In genomic region chr10:82953331-82953730, GRCh38 we compare ENCODE assay signal across 31 cellular contexts.
"Had no signal": no experiment of that assay in that cellular context is flagged by ENCODE, and none has a peak within 500 bp of the region (broad histone marks: within the 10 kb centered on the region; RNA-seq: fewer than 3 reads in every experiment).

No MANE protein-coding gene starts in this region.

- H3K27me3 Mint-ChIP-seq: activated CD4-positive, alpha-beta memory T cell treated with anti-CD3 and anti-CD28 coated beads, Interleukin-2, amount 10 ng/mL, durations not matched to agents 7 days and 5 days; activated CD8-positive, alpha-beta memory T cell treated with anti-CD3 and anti-CD28 coated beads, Interleukin-2, amount 10 ng/mL, durations not matched to agents 7 days and 5 days; activated naive CD4-positive, alpha-beta T cell treated with anti-CD3 and anti-CD28 coated beads, Interleukin-2, amount 10 ng/mL, durations not matched to agents 7 days and 5 days; activated naive CD8-positive, alpha-beta T cell; activated naive CD8-positive, alpha-beta T cell treated with anti-CD3 and anti-CD28 coated beads, Interleukin-2, amount 50 U/mL, for 24 hours; central memory CD8-positive, alpha-beta T cell had no signal

- H3K36me3 ChIP-seq: cardiac muscle cell, Peyer's patch, WERI-Rb-1 had no signal

- H3K4me1 Mint-ChIP-seq: activated CD4-positive, alpha-beta memory T cell treated with anti-CD3 and anti-CD28 coated beads, Interleukin-2, amount 10 ng/mL, durations not matched to agents 7 days and 5 days; activated CD8-positive, alpha-beta memory T cell treated with anti-CD3 and anti-CD28 coated beads, Interleukin-2, amount 10 ng/mL, durations not matched to agents 7 days and 5 days; activated naive CD4-positive, alpha-beta T cell treated with anti-CD3 and anti-CD28 coated beads, Interleukin-2, amount 10 ng/mL, durations not matched to agents 7 days and 5 days; activated naive CD8-positive, alpha-beta T cell treated with anti-CD3 and anti-CD28 coated beads, Interleukin-2, amount 50 U/mL, for 24 hours; central memory CD8-positive, alpha-beta T cell had no signal

- H3K4me3 Mint-ChIP-seq: activated CD4-positive, alpha-beta memory T cell treated with anti-CD3 and anti-CD28 coated beads, Interleukin-2, amount 10 ng/mL, durations not matched to agents 7 days and 5 days; activated CD8-positive, alpha-beta memory T cell treated with anti-CD3 and anti-CD28 coated beads, Interleukin-2, amount 10 ng/mL, durations not matched to agents 7 days and 5 days; activated naive CD4-positive, alpha-beta T cell treated with anti-CD3 and anti-CD28 coated beads, Interleukin-2, amount 10 ng/mL, durations not matched to agents 7 days and 5 days; activated naive CD8-positive, alpha-beta T cell; activated naive CD8-positive, alpha-beta T cell treated with anti-CD3 and anti-CD28 coated beads, Interleukin-2, amount 50 U/mL, for 24 hours; central memory CD8-positive, alpha-beta T cell had no signal

- H3K27me3 ChIP-seq: cardiac muscle cell, Peyer's patch had no signal

- H3K27ac ChIP-seq: cardiac muscle cell, KMS-11, Peyer's patch, RWPE1, WERI-Rb-1 had no signal

- H3K4me2 ChIP-seq: KMS-11 had no signal

- H3K4me3 ChIP-seq: cardiac muscle cell, Peyer's patch had no signal

- H3K27ac Mint-ChIP-seq: activated CD4-positive, alpha-beta memory T cell treated with anti-CD3 and anti-CD28 coated beads, Interleukin-2, amount 10 ng/mL, durations not matched to agents 7 days and 5 days; activated CD8-positive, alpha-beta memory T cell treated with anti-CD3 and anti-CD28 coated beads, Interleukin-2, amount 10 ng/mL, durations not matched to agents 7 days and 5 days; activated naive CD4-positive, alpha-beta T cell treated with anti-CD3 and anti-CD28 coated beads, Interleukin-2, amount 10 ng/mL, durations not matched to agents 7 days and 5 days; activated naive CD8-positive, alpha-beta T cell; activated naive CD8-positive, alpha-beta T cell treated with anti-CD3 and anti-CD28 coated beads, Interleukin-2, amount 50 U/mL, for 24 hours had no signal

- H3K9me3 ChIP-seq: Peyer's patch had no signal

- H3K9me3 Mint-ChIP-seq: activated CD4-positive, alpha-beta memory T cell treated with anti-CD3 and anti-CD28 coated beads, Interleukin-2, amount 10 ng/mL, durations not matched to agents 7 days and 5 days had no signal

- DNase-seq: activated CD4-positive, alpha-beta memory T cell treated with anti-CD3 and anti-CD28 coated beads, Interleukin-2, amount 10 ng/mL, durations not matched to agents 7 days and 5 days; activated CD4-positive, alpha-beta T cell treated with anti-CD3 and anti-CD28 coated beads for 1 hour; activated CD4-positive, alpha-beta T cell treated with anti-CD3 and anti-CD28 coated beads for 48 hours; activated CD4-positive, CD25-positive, alpha-beta regulatory T cell; activated CD8-positive, alpha-beta memory T cell treated with anti-CD3 and anti-CD28 coated beads for 24 hours; activated CD8-positive, alpha-beta memory T cell treated with anti-CD3 and anti-CD28 coated beads, Interleukin-2, amount 10 ng/mL, durations not matched to agents 7 days and 5 days; activated CD8-positive, alpha-beta memory T cell treated with anti-CD3 and anti-CD28 coated beads, Interleukin-2, amount 50 U/mL, for 48 hours; activated effector memory CD4-positive, alpha-beta T cell treated with Interleukin-2 at 50 U/mL for 16 hours; activated naive CD4-positive, alpha-beta T cell treated with anti-CD3 and anti-CD28 coated beads, Interleukin-2, amount 10 ng/mL, durations not matched to agents 7 days and 5 days; activated naive CD8-positive, alpha-beta T cell treated with anti-CD3 and anti-CD28 coated beads, Interleukin-2, amount 50 U/mL, for 24 hours; activated T-cell treated with anti-CD3 and anti-CD28 coated beads, Interleukin-2, amount 50 U/mL, for 48 hours; amniotic stem cell; aorta; NCI-H1105; NCI-H1417 treated with DMSO at 0.1 percent for 48 hours; NCI-H187 treated with DMSO at 0.1 percent for 48 hours; NCI-H2171 treated with DMSO at 0.1 percent for 48 hours; NCI-H2227 treated with DMSO at 0.1 percent for 48 hours; NCI-H524 treated with DMSO at 0.1 percent for 48 hours; NCI-H748 treated with DMSO at 0.1 percent for 48 hours; NK-92 treated with Interleukin-12 subunit alpha and Interleukin-12 subunit beta, amount 100 ng/mL, for 24 hours; PC-3; Peyer's patch; SIG-M5; T1000; WERI-Rb-1 had no signal

- H3K36me3 Mint-ChIP-seq: activated CD8-positive, alpha-beta memory T cell treated with anti-CD3 and anti-CD28 coated beads, Interleukin-2, amount 10 ng/mL, durations not matched to agents 7 days and 5 days; activated naive CD4-positive, alpha-beta T cell treated with anti-CD3 and anti-CD28 coated beads, Interleukin-2, amount 10 ng/mL, durations not matched to agents 7 days and 5 days; activated naive CD8-positive, alpha-beta T cell had no signal

- H3K4me1 ChIP-seq: Peyer's patch had no signal

- H3K9ac ChIP-seq: KMS-11 had no signal
